28 cellular contexts compared by ENCODE assay signal in the genomic region with DNA sequence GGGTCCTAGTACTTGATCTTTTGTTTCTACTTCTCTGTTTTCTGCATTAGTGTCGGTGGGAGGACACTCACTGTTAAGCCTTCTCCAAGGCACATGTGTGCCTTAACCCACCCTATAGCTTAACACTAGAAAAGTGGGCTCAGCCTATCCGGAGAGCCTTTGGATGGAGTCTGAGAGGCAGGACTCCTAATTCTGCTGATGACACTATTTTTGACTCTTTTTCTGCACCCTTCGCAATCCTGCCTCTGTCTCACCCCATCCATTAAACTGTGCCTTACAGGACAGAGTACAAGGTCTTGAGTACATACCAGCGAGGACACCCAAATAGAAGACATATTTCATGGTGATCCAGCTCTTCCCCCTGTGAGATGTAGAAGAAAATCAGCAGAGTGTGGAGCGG. TPM values are rescaled to one million over a fixed set of nuclear protein-coding genes. Genes with fewer than 3 reads are reported as not detected.
DNase-seq lines count a peak whose midpoint lies in the region; ATAC-seq, FAIRE-seq and TF ChIP-seq lines count a peak whose summit lies in the region.
"Had no signal": no experiment of that assay in that cellular context is flagged by ENCODE, and none has a peak within 500 bp of the region (broad histone marks: within the 10 kb centered on the region; RNA-seq: fewer than 3 reads in every experiment).

No MANE protein-coding gene starts in this region.

- H3K4me3 Mint-ChIP-seq in nephron progenitor cell = no peak overlapping the region
- H3K4me3 Mint-ChIP-seq: CD14-positive monocyte; CD4-positive, alpha-beta memory T cell; CD4-positive, CD25-positive, alpha-beta regulatory T cell; CD8-positive, alpha-beta memory T cell had no signal

- TF ChIP-seq CTCF in A549 (IDR thresholded peaks at IDR 0.05) (no peak), body of pancreas (IDR thresholded peaks at IDR 0.05) (no peak), nephron progenitor cell (IDR thresholded peaks at IDR 0.05) (no peak), heart right ventricle (IDR thresholded peaks at IDR 0.05) (no peak)

- POLR2A ChIA-PET in A549 (lab: Yijun Ruan, JAX) = no interaction called here

- no peaks in the 10 kb centered on the region for H3K4me1 ChIP-seq in A549
- H3K4me1 ChIP-seq in body of pancreas = peaks cover 53% of the 10 kb centered on the region
- H3K4me1 ChIP-seq in heart right ventricle = no peaks in the 10 kb centered on the region
- H3K4me1 ChIP-seq: BE2C, BLaER1 had no signal

- no peaks in the 10 kb centered on the region for H3K27me3 ChIP-seq in body of pancreas
- no peaks in the 10 kb centered on the region for H3K27me3 ChIP-seq in heart right ventricle
- H3K27me3 ChIP-seq: BE2C, BLaER1 had no signal

- H3K4me3 ChIP-seq in A549 (no peak overlapping the region), body of pancreas (no peak overlapping the region), heart right ventricle (no peak overlapping the region)
- H3K4me3 ChIP-seq: BLaER1, GM12878 had no signal

- H3K36me3 Mint-ChIP-seq in nephron progenitor cell (ENCODE audit: low read depth) = no peaks in the 10 kb centered on the region
- H3K36me3 Mint-ChIP-seq: CD14-positive monocyte; CD4-positive, alpha-beta memory T cell had no signal

- H3K36me3 ChIP-seq in body of pancreas (replicated peaks in 1 of 2; ENCODE audit: insufficient read depth in 1 of 2, low read depth in 2 of 2) (no peaks in the 10 kb centered on the region), heart right ventricle (no peaks in the 10 kb centered on the region)
- H3K36me3 ChIP-seq: BE2C, BLaER1 had no signal

- DNase-seq in A549 (ENCODE audit: low read depth in 1 of 2, low spot score in 1 of 2) (no peak), body of pancreas (no peak), nephron progenitor cell (no peak), hippocampal formation (lab: John Stamatoyannopoulos, UW) (no peak), heart right ventricle (no peak), DMS153 (lab: John Stamatoyannopoulos, UW) (no peak)
- DNase-seq: ACHN; BE2C; C1 segment of cervical spinal cord; CD4-positive, alpha-beta memory T cell; CD4-positive, CD25-positive, alpha-beta regulatory T cell; CD8-positive, alpha-beta memory T cell; COR-L47; DMS 273 treated with DMSO at 0.1 percent for 48 hours; DND-41; EL; GDM1 had no signal

- no peaks in the 10 kb centered on the region for H3K9me3 Mint-ChIP-seq in nephron progenitor cell

- peaks cover 4% of the 10 kb centered on the region for H3K27me3 Mint-ChIP-seq in nephron progenitor cell (ENCODE audit: low read depth, poor library complexity)
- H3K27me3 Mint-ChIP-seq: CD4-positive, alpha-beta memory T cell; CD4-positive, CD25-positive, alpha-beta regulatory T cell had no signal

- H3K4me2 ChIP-seq in A549 = no peak overlapping the region
- H3K4me2 ChIP-seq: BLaER1 had no signal

- peak overlapping the region; percentile 14 for H3K27ac Mint-ChIP-seq in nephron progenitor cell
- H3K27ac Mint-ChIP-seq: CD14-positive monocyte; CD4-positive, alpha-beta memory T cell; CD4-positive, CD25-positive, alpha-beta regulatory T cell had no signal

- WGBS in A549 (ENCODE audit: missing lambda C conversion rate) = 42% methylated on average over 5 of the region's 5 CpGs
- 96 to 99% methylated on average over 5 of the region's 5 CpGs for WGBS in body of pancreas, 2 donors
- 88 to 89% methylated on average over 5 of the region's 5 CpGs for WGBS in heart right ventricle, 2 donors

- TF ChIP-seq POLR2A in A549 (IDR thresholded peaks at IDR 0.05; ENCODE audit: low read length) (no peak), body of pancreas (IDR thresholded peaks at IDR 0.05) (no peak)

- no peak for TF ChIP-seq EP300 in A549 (IDR thresholded peaks at IDR 0.05)

- H3K9me3 ChIP-seq in A549 (no peaks in the 10 kb centered on the region), body of pancreas (no peaks in the 10 kb centered on the region), heart right ventricle (no peaks in the 10 kb centered on the region)
- H3K9me3 ChIP-seq: BE2C, BLaER1 had no signal

- CTCF ChIA-PET in A549 (lab: Yijun Ruan, JAX) = no interaction called here

- ATAC-seq in A549 (no peak), body of pancreas (no peak), heart right ventricle (no peak)
- ATAC-seq: GM12878 had no signal

- H3K27ac ChIP-seq in A549 = no peak overlapping the region
- peak overlapping the region in 3 of 4 donors; percentile 15 to 70 (median 61) for H3K27ac ChIP-seq in body of pancreas
- H3K27ac ChIP-seq in heart right ventricle = no peak overlapping the region
- H3K27ac ChIP-seq: 22Rv1, BLaER1 had no signal

- no peaks in the 10 kb centered on the region for H3K4me1 Mint-ChIP-seq in nephron progenitor cell
- H3K4me1 Mint-ChIP-seq: CD14-positive monocyte; CD4-positive, alpha-beta memory T cell; CD4-positive, CD25-positive, alpha-beta regulatory T cell; CD8-positive, alpha-beta memory T cell had no signal

- intact Hi-C loops in body of pancreas (cut with DNase I) = no loop called here
- intact Hi-C loops in heart right ventricle (cut with DNase I) = no loop called here

- FAIRE-seq in A549 (lab: Jason Lieb, UNC) = no peak
- FAIRE-seq: GM12878, GM12892, GM18507 had no signal

- no peak for TF ChIP-seq RAD21 in A549 (conservative IDR thresholded peaks at IDR 0.05 in 1 of 2, IDR thresholded peaks at IDR 0.05 in 1 of 2)

TF ChIP-seq in A549, 52 proteins besides CTCF, POLR2A, EP300 and RAD21:
- TF ChIP-seq MAFK (IDR thresholded peaks at IDR 0.05; ENCODE audit: partially characterized antibody) = peak; percentile 53
- no peak for TF ChIP-seq RARB (CRISPR knock-in tag; IDR thresholded peaks at IDR 0.05)

RNA-seq across cellular contexts. Expression of gene PRSS37, which starts 0.6 kb away (rescaled TPM):
- polyA plus RNA-seq in A549 (2011; rRNA removed) = not detected in 2 replicates
- polyA plus RNA-seq in A549 (2012; cell fraction: cytosol; rRNA removed) = not detected in 2 replicates
- not detected in 2 replicates for polyA plus RNA-seq in A549 (2012; cell fraction: nucleus; rRNA removed)
- polyA plus RNA-seq in A549 (2017; fragmentation: RNase III; extraction: RNeasy Plus Mini Kit Qiagen cat#74134 plus additional on column Dnase treatment) = not detected in 3 replicates
- polyA minus RNA-seq in A549 (2011; rRNA and poly(A)+ RNA removed) = not detected in 2 replicates
- total RNA-seq in body of pancreas = not detected
- not detected for total RNA-seq in heart right ventricle
- polyA plus RNA-seq in heart right ventricle = not detected
- total RNA-seq: A172; A673; CD4-positive, alpha-beta memory T cell; CD4-positive, CD25-positive, alpha-beta regulatory T cell; CD8-positive, alpha-beta memory T cell; Daoy; G401; GM12878 had no signal
- polyA plus RNA-seq: AG04450; CD14-positive monocyte; CD4-positive, CD25-positive, alpha-beta regulatory T cell; CD8-positive, alpha-beta memory T cell; GM12878 had no signal

RNA-seq across cellular contexts. Expression of gene TAS2R5, which starts 50.7 kb away (rescaled TPM):
- 1.8 and 2.6 TPM in 2 replicates for polyA plus RNA-seq in A549 (2011; rRNA removed)
- polyA plus RNA-seq in A549 (2012; cell fraction: cytosol; rRNA removed) = 0.40 and 0.69 TPM in 2 replicates
- polyA plus RNA-seq in A549 (2012; cell fraction: nucleus; rRNA removed) = 2.9 and 5.4 TPM in 2 replicates
- 0.61 to 1.4 TPM (median 0.79 TPM) in 3 replicates for polyA plus RNA-seq in A549 (2017; fragmentation: RNase III; extraction: RNeasy Plus Mini Kit Qiagen cat#74134 plus additional on column Dnase treatment)
- polyA minus RNA-seq in A549 (2011; rRNA and poly(A)+ RNA removed) = 3.5 and 4.5 TPM in 2 replicates
- total RNA-seq in body of pancreas = 1 to 10 TPM in 1 of 2 donors, under 1 TPM in 1; 0.99 to 1.0 TPM
- total RNA-seq in heart right ventricle = under 1 TPM in 4 of 10 donors, not detected in 6; 0.23 to 0.35 (median 0.31) TPM
- polyA plus RNA-seq in heart right ventricle = under 1 TPM; 0.22 to 0.59 TPM
- total RNA-seq: A172, G401 had no signal
- polyA plus RNA-seq: CD14-positive monocyte; CD8-positive, alpha-beta memory T cell had no signal

Comparison
In these comparisons a context has a peak if more than half of its experiments do, and no peak if none do; other contexts are left out.
1. H3K27ac ChIP-seq: peak in body of pancreas (3 of 4); none in A549 (0 of 2) and heart right ventricle (0 of 10).